10 cellular contexts compared by ENCODE assay signal in genomic region chr19:10624585-10624984, GRCh38. TPM values are rescaled to one million over a fixed set of nuclear protein-coding genes. Genes with fewer than 3 reads are reported as not detected.
DNase-seq lines count a peak whose midpoint lies in the region; ATAC-seq and TF ChIP-seq lines count a peak whose summit lies in the region.
"Had no signal": no experiment of that assay in that cellular context is flagged by ENCODE, and none has a peak within 500 bp of the region (broad histone marks: within the 10 kb centered on the region; RNA-seq: fewer than 3 reads in every experiment).

No MANE protein-coding gene starts in this region.

- H3K27me3 ChIP-seq in heart right ventricle (no peaks in the 10 kb centered on the region), right atrium auricular region (no peaks in the 10 kb centered on the region), colonic mucosa (no peaks in the 10 kb centered on the region), vagina (no peaks in the 10 kb centered on the region)
- no peaks in the 10 kb centered on the region for H3K27me3 ChIP-seq in naive thymus-derived CD4-positive, alpha-beta T cell (ENCODE audit: control insufficient read depth in 2 of 2, insufficient read depth in 2 of 2, low read length in 2 of 2)

- H3K9ac ChIP-seq in colonic mucosa (ENCODE audit: low read depth in 2 of 2, low read length in 2 of 2), result peak overlapping the region; percentile 13 to 77

- H3K27me3 Mint-ChIP-seq in naive thymus-derived CD4-positive, alpha-beta T cell, result no peaks in the 10 kb centered on the region

- peaks cover 35 to 56% (median 40%) of the 10 kb centered on the region in 7 donors for H3K4me1 Mint-ChIP-seq in naive thymus-derived CD4-positive, alpha-beta T cell

- 81% methylated on average over 6 of the region's 6 CpGs for WGBS in heart right ventricle, 2 donors

- H3K9me3 ChIP-seq in heart right ventricle (no peaks in the 10 kb centered on the region), right atrium auricular region (no peaks in the 10 kb centered on the region), colonic mucosa (no peaks in the 10 kb centered on the region), vagina (no peaks in the 10 kb centered on the region)
- H3K9me3 ChIP-seq in naive thymus-derived CD4-positive, alpha-beta T cell (ENCODE audit: control insufficient read depth in 2 of 3, low read length in 3 of 3), result no peaks in the 10 kb centered on the region

- intact Hi-C loops in heart right ventricle (cut with DNase I), result no loop called here
- intact Hi-C loops in colonic mucosa (cut with DNase I), result no loop called here
- intact Hi-C loops in naive thymus-derived CD4-positive, alpha-beta T cell (cut with micrococcal nuclease), result loop anchor here in 1 of 2 donors (1.0 kb wide), 2 partner anchors 20 to 21 kb away; no protein-coding TSS in a partner anchor
- intact Hi-C loops in vagina (cut with DNase I), result no loop called here

- H3K9me3 Mint-ChIP-seq in naive thymus-derived CD4-positive, alpha-beta T cell, result no peaks in the 10 kb centered on the region

- H3K27ac ChIP-seq in heart right ventricle (peak overlapping the region in 7 of 10 donors; percentile 67 to 91 (median 83)), right atrium auricular region (no peak overlapping the region), colonic mucosa (peak overlapping the region; percentile 82), vagina (peak overlapping the region; percentile 95)
- H3K27ac ChIP-seq in naive thymus-derived CD4-positive, alpha-beta T cell (ENCODE audit: low read depth, low read length), result peak overlapping the region; percentile 51
- H3K27ac ChIP-seq: SK-N-MC had no signal

- CTCF ChIA-PET in naive thymus-derived CD4-positive, alpha-beta T cell (lab: Charles Lee), result interaction anchor here (1.3 kb wide), 1 partner anchor 20 kb away, joined by 6 read pairs; no protein-coding TSS in a partner anchor

- DNase-seq in heart right ventricle (no peak), right atrium auricular region (ENCODE audit: low spot score) (no peak), colonic mucosa (peak; percentile 63), vagina (ENCODE audit: extremely low spot score in 2 of 2) (no peak), HuH-7 (ENCODE audit: low spot score) (no peak)
- peak in 6 of 9 donors; percentile 14 to 40 (median 32) for DNase-seq in naive thymus-derived CD4-positive, alpha-beta T cell
- DNase-seq: NCI-H1092 had no signal

- H3K27ac Mint-ChIP-seq in naive thymus-derived CD4-positive, alpha-beta T cell, result peak overlapping the region; percentile 71 to 90 (median 87)

- no peak for TF ChIP-seq POLR2A in vagina (IDR thresholded peaks at IDR 0.05)

- POLR2A ChIA-PET in naive thymus-derived CD4-positive, alpha-beta T cell (lab: Charles Lee), result interaction anchor here (1.9 to 16.7 kb wide), 2 partner anchors 8 to 19 kb away, joined by 5 to 190 read pairs; no protein-coding TSS in a partner anchor

- H3K4me3 ChIP-seq in heart right ventricle, result peak overlapping the region in 7 of 10 donors; percentile 50 to 70 (median 63)
- H3K4me3 ChIP-seq in right atrium auricular region, result peak overlapping the region in 1 of 2 donors; percentile 64
- no peak overlapping the region for H3K4me3 ChIP-seq in colonic mucosa
- no peak overlapping the region for H3K4me3 ChIP-seq in naive thymus-derived CD4-positive, alpha-beta T cell (ENCODE audit: low read length)
- peak overlapping the region in 1 of 2 donors; percentile 76 for H3K4me3 ChIP-seq in vagina
- H3K4me3 ChIP-seq: SK-N-MC had no signal

- H3K36me3 Mint-ChIP-seq in naive thymus-derived CD4-positive, alpha-beta T cell, result peaks cover 0 to 23% (median 15%) of the 10 kb centered on the region in 5 donors

- H3K36me3 ChIP-seq in heart right ventricle, result peaks cover 0 to 34% (median 14%) of the 10 kb centered on the region in 9 donors
- H3K36me3 ChIP-seq in right atrium auricular region, result peaks cover 18% of the 10 kb centered on the region
- H3K36me3 ChIP-seq in colonic mucosa, result no peaks in the 10 kb centered on the region
- peaks cover 7 to 32% (median 8%) of the 10 kb centered on the region in 3 experiments for H3K36me3 ChIP-seq in naive thymus-derived CD4-positive, alpha-beta T cell (ENCODE audit: control insufficient read depth in 2 of 3, insufficient read depth in 3 of 3, low read length in 3 of 3)
- peaks cover 0 to 15% of the 10 kb centered on the region in 2 donors for H3K36me3 ChIP-seq in vagina

- peak overlapping the region; percentile 27 to 66 (median 56) for H3K4me3 Mint-ChIP-seq in naive thymus-derived CD4-positive, alpha-beta T cell

- no peak for TF ChIP-seq CTCF in heart right ventricle (IDR thresholded peaks at IDR 0.05)
- TF ChIP-seq CTCF in right atrium auricular region (IDR thresholded peaks at IDR 0.05), result no peak
- no peak for TF ChIP-seq CTCF in colonic mucosa (IDR thresholded peaks at IDR 0.05)
- TF ChIP-seq CTCF in vagina (IDR thresholded peaks at IDR 0.05), result no peak

- H3K4me1 ChIP-seq in heart right ventricle (peaks cover 5 to 44% (median 18%) of the 10 kb centered on the region in 9 donors), right atrium auricular region (peaks cover 0 to 29% of the 10 kb centered on the region in 2 donors), colonic mucosa (peaks cover 10% of the 10 kb centered on the region), vagina (peaks cover 30% of the 10 kb centered on the region)
- H3K4me1 ChIP-seq in naive thymus-derived CD4-positive, alpha-beta T cell (ENCODE audit: control insufficient read depth in 2 of 2, insufficient read depth in 2 of 2, low read length in 2 of 2), result peaks cover 10 to 14% of the 10 kb centered on the region in 2 donors

- ATAC-seq in heart right ventricle (no peak), HG03108 (IDR thresholded peaks at IDR 0.05; ENCODE audit: unreplicated experiment) (no peak), GM21390 (IDR thresholded peaks at IDR 0.05; ENCODE audit: unreplicated experiment) (no peak)
- peak; percentile 80 for ATAC-seq in naive thymus-derived CD4-positive, alpha-beta T cell

RNA-seq across cellular contexts. Expression of gene SLC44A2, which starts 0.8 kb away (rescaled TPM):
- total RNA-seq in heart right ventricle (100 to 1,000 TPM in 4 of 10 donors, 10 to 100 TPM in 6; 82.5 to 114 (median 96.7) TPM), right atrium auricular region (10 to 100 TPM; 91.3 to 96.2 TPM), colonic mucosa (100 to 1,000 TPM in 1 of 2 donors, 10 to 100 TPM in 1; 87.1 to 137 TPM), vagina (89.4 TPM)
- 10 to 100 TPM; 56.2 to 65.8 TPM for polyA plus RNA-seq in heart right ventricle
- total RNA-seq in naive thymus-derived CD4-positive, alpha-beta T cell, result 100 to 1,000 TPM; 148 to 272 (median 194) TPM
- polyA plus RNA-seq in naive thymus-derived CD4-positive, alpha-beta T cell, result 100 to 1,000 TPM; 216 to 375 TPM

RNA-seq across cellular contexts. Expression of gene ILF3, which starts 29.6 kb away (rescaled TPM):
- total RNA-seq in heart right ventricle (100 to 1,000 TPM; 102 to 129 (median 112) TPM), right atrium auricular region (10 to 100 TPM; 59.2 to 75.1 TPM), colonic mucosa (100 to 1,000 TPM; 143 to 271 TPM), vagina (125 TPM)
- 10 to 100 TPM; 68.1 to 90.3 TPM for polyA plus RNA-seq in heart right ventricle
- total RNA-seq in naive thymus-derived CD4-positive, alpha-beta T cell, result 100 to 1,000 TPM; 346 to 515 (median 368) TPM
- polyA plus RNA-seq in naive thymus-derived CD4-positive, alpha-beta T cell, result 10 to 100 TPM; 91.0 to 99.9 TPM

RNA-seq across cellular contexts. Expression of gene AP1M2, which starts 37.5 kb away (rescaled TPM):
- not detected for total RNA-seq in heart right ventricle
- not detected for polyA plus RNA-seq in heart right ventricle
- 1 to 10 TPM in 1 of 2 donors, not detected in 1; 4.8 TPM for total RNA-seq in right atrium auricular region
- 100 to 1,000 TPM; 149 to 172 TPM for total RNA-seq in colonic mucosa
- not detected for total RNA-seq in naive thymus-derived CD4-positive, alpha-beta T cell
- not detected for polyA plus RNA-seq in naive thymus-derived CD4-positive, alpha-beta T cell
- 29.0 TPM for total RNA-seq in vagina

RNA-seq across cellular contexts. Expression of gene CDKN2D, which starts 55.8 kb away (rescaled TPM):
- 10 to 100 TPM in 5 of 10 donors, 1 to 10 TPM in 5; 7.7 to 19.2 (median 10.3) TPM for total RNA-seq in heart right ventricle
- polyA plus RNA-seq in heart right ventricle, result 10 to 100 TPM in 1 of 2 donors, 1 to 10 TPM in 1; 5.7 to 25.6 TPM
- total RNA-seq in right atrium auricular region, result 1 to 10 TPM; 4.4 to 4.6 TPM
- 10 to 100 TPM; 11.1 to 13.4 TPM for total RNA-seq in colonic mucosa
- 10 to 100 TPM; 20.5 to 73.9 (median 47.5) TPM for total RNA-seq in naive thymus-derived CD4-positive, alpha-beta T cell
- polyA plus RNA-seq in naive thymus-derived CD4-positive, alpha-beta T cell, result 100 to 1,000 TPM in 1 of 2 donors, 10 to 100 TPM in 1; 72.9 to 102 TPM
- total RNA-seq in vagina, result 22.8 TPM

RNA-seq across cellular contexts. Expression of gene KRI1, which starts 58.8 kb away (rescaled TPM):
- 10 to 100 TPM in 6 of 10 donors, 1 to 10 TPM in 4; 8.4 to 14.2 (median 10.3) TPM for total RNA-seq in heart right ventricle
- polyA plus RNA-seq in heart right ventricle, result 10 to 100 TPM; 14.4 to 17.5 TPM
- total RNA-seq in right atrium auricular region, result 10 to 100 TPM in 1 of 2 donors, 1 to 10 TPM in 1; 9.6 to 10.3 TPM
- 10 to 100 TPM; 11.0 to 27.2 TPM for total RNA-seq in colonic mucosa
- 10 to 100 TPM; 48.4 to 84.1 (median 60.4) TPM for total RNA-seq in naive thymus-derived CD4-positive, alpha-beta T cell
- 10 to 100 TPM; 13.7 to 47.6 TPM for polyA plus RNA-seq in naive thymus-derived CD4-positive, alpha-beta T cell
- total RNA-seq in vagina, result 21.6 TPM

Comparison
In these comparisons a context has a peak if more than half of its experiments do, and no peak if none do; other contexts are left out.
1. H3K27ac ChIP-seq: peak in heart right ventricle (7 of 10), colonic mucosa (single experiment), naive thymus-derived CD4-positive, alpha-beta T cell (single experiment) and vagina (single experiment); none in right atrium auricular region (0 of 2).
2. DNase-seq: peak in colonic mucosa (single experiment) and naive thymus-derived CD4-positive, alpha-beta T cell (6 of 9); none in heart right ventricle (0 of 2), right atrium auricular region (single experiment), vagina (0 of 2) and HuH-7 (single experiment).
3. H3K4me3 ChIP-seq: peak in heart right ventricle (7 of 10); none in colonic mucosa (single experiment) and naive thymus-derived CD4-positive, alpha-beta T cell (single experiment).